ENCODE assay signal across 1 cellular context in the genomic region with DNA sequence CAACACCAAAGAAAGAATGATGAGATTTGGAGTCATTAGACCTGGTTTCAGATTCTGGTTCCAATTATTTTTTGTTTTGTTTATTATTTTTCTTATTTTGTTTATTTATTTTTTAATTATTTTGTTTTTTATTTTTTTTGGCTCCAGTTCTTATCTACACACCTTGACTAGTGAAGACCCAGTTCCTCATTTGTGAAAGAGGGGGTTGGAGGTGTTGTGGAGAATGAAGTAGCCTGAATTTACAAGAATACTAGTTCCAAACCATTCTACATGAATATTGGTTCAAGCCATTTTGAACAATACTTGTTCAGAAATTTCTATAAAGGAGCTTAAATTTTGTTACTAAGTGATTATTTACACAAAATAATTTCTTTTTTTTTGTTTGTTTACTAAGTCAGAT.
TF ChIP-seq lines count a peak whose summit lies in the region.

No MANE protein-coding gene starts in this region.

TF ChIP-seq in GM12878, 131 proteins besides CTCF, POLR2A, EP300 and RAD21 (continued from another document):
- TF ChIP-seq, protein P1, sequence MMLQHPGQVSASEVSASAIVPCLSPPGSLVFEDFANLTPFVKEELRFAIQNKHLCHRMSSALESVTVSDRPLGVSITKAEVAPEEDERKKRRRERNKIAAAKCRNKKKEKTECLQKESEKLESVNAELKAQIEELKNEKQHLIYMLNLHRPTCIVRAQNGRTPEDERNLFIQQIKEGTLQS (IDR thresholded peaks at IDR 0.05; ENCODE audit: borderline replicate concordance, extremely low read depth, low read depth, low read length), result no peak
